In genomic region chr19:10368101-10368803, GRCh38 we compare ENCODE assay signal across 19 cellular contexts. TPM values are rescaled to one million over a fixed set of nuclear protein-coding genes. Genes with fewer than 3 reads are reported as not detected.
A peak's percentile ranks its signal among the peaks of the same experiment; 100 is the strongest.
DNase-seq lines count a peak whose midpoint lies in the region; ATAC-seq, FAIRE-seq and TF ChIP-seq lines count a peak whose summit lies in the region.
"Had no signal": no experiment of that assay in that cellular context is flagged by ENCODE, and none has a peak within 500 bp of the region (broad histone marks: within the 10 kb centered on the region; RNA-seq: fewer than 3 reads in every experiment).

No MANE protein-coding gene starts in this region.

- H3K4ac ChIP-seq in H1 (replicated peaks; ENCODE audit: insufficient read length, low read depth, low read length), result no peak overlapping the region

- H3K4me3 ChIP-seq in NB4 (ENCODE audit: low read depth, low read length) (no peak overlapping the region), H1 (ENCODE audit: extremely low read depth in 1 of 4, insufficient read depth in 2 of 4, low read depth in 3 of 4, low read length in 4 of 4) (no peak overlapping the region), dorsolateral prefrontal cortex (no peak overlapping the region)
- H3K4me3 ChIP-seq: body of pancreas, gastrocnemius medialis, prostate gland, testis had no signal

- no peak overlapping the region for H3K18ac ChIP-seq in H1 (ENCODE audit: extremely low read depth, low read length)

- no peak overlapping the region for H4K91ac ChIP-seq in H1 (replicated peaks; ENCODE audit: insufficient read length, low read length)

- H4K5ac ChIP-seq in H1 (ENCODE audit: insufficient read length, low read depth, low read length), result no peak overlapping the region

- H3K79me2 ChIP-seq in H1 (ENCODE audit: control insufficient read depth in 1 of 2, insufficient read depth in 2 of 2, low read length in 2 of 2), result no peaks in the 10 kb centered on the region

- no peaks in the 10 kb centered on the region for H3K4me1 Mint-ChIP-seq in activated T-cell treated with anti-CD3 and anti-CD28 coated beads, Interleukin-2, amount 50 U/mL, for 4 hours (ENCODE audit: low read depth)
- H3K4me1 Mint-ChIP-seq: activated CD4-positive, alpha-beta T cell treated with anti-CD3 and anti-CD28 coated beads, Interleukin-2, amount 10 ng/mL, durations not matched to agents 7 days and 5 days had no signal

- TF ChIP-seq CTCF in NB4 (IDR thresholded peaks at IDR 0.05; ENCODE audit: low read depth, low read length) (no peak), H1 (IDR thresholded peaks at IDR 0.05; ENCODE audit: control extremely low read depth in 1 of 3, insufficient read depth in 1 of 3, low read depth in 1 of 3, low read length in 3 of 3) (no peak), dorsolateral prefrontal cortex (IDR thresholded peaks at IDR 0.05 in 54 of 56, conservative IDR thresholded peaks at IDR 0.05 in 2 of 56; ENCODE audit: low read depth in 1 of 56, partially characterized antibody in 56 of 56) (no peak)

- 92% methylated on average over 15 of the region's 15 CpGs; no CpG with 5 or more reads in 1 of the 2 experiments for WGBS in H1 (ENCODE audit: extremely low coverage in 1 of 2, insufficient coverage in 1 of 2, insufficient read length in 1 of 2, insufficient replicate concordance in 2 of 2, low coverage in 1 of 2, low lambda C conversion rate in 2 of 2, missing lambda C conversion rate in 1 of 2), 2 experiments

- H3K27ac ChIP-seq in H1 (ENCODE audit: low read depth, low read length), result no peak overlapping the region
- no peak overlapping the region for H3K27ac ChIP-seq in dorsolateral prefrontal cortex
- H3K27ac ChIP-seq: body of pancreas, gastrocnemius medialis, prostate gland, testis had no signal

- DNase-seq in A172 (ENCODE audit: low spot score), result peak; percentile 21
- peak; percentile 22 for DNase-seq in EH (ENCODE audit: low read depth)
- DNase-seq in NB4 (ENCODE audit: low read depth), result peak; percentile 82
- peak in 1 of 2 experiments; percentile 45 for DNase-seq in H1 (ENCODE audit: low read depth in 1 of 2, low spot score in 2 of 2)
- DNase-seq in NCI-H1436 treated with DMSO at 0.1 percent for 48 hours (lab: John Stamatoyannopoulos, UW), result no peak
- no peak for DNase-seq in NCI-H1092 treated with DMSO at 0.1 percent for 48 hours (lab: John Stamatoyannopoulos, UW)
- DNase-seq in activated T-cell treated with anti-CD3 and anti-CD28 coated beads, Interleukin-2, amount 50 U/mL, for 4 hours, result no peak
- no peak for DNase-seq in dorsolateral prefrontal cortex
- DNase-seq: activated CD4-positive, alpha-beta T cell treated with anti-CD3 and anti-CD28 coated beads, Interleukin-2, amount 10 ng/mL, durations not matched to agents 7 days and 5 days; activated CD8-positive, alpha-beta memory T cell treated with anti-CD3 and anti-CD28 coated beads, Interleukin-2, amount 50 U/mL, for 48 hours; activated effector memory CD4-positive, alpha-beta T cell treated with Interleukin-2 at 50 U/mL for 16 hours; body of pancreas; effector CD8-positive, alpha-beta T cell; gastrocnemius medialis; NCI-H526; testis had no signal

- CTCF ChIA-PET in H1 (lab: Charles Lee; ENCODE audit: partially characterized antibody), result interaction anchor here (0.6 to 1.8 kb wide), 5 partner anchors 11 to 184 kb away, joined by 3 to 5 read pairs (median 4); no protein-coding TSS in a partner anchor

- TF ChIP-seq POLR2A in NB4 (IDR thresholded peaks at IDR 0.05; ENCODE audit: extremely low read depth, insufficient read length) (no peak), H1 (IDR thresholded peaks at IDR 0.05; ENCODE audit: control extremely low read depth in 1 of 2, low read depth in 2 of 2, low read length in 2 of 2) (no peak)

- peaks cover 17% of the 10 kb centered on the region for H3K36me3 Mint-ChIP-seq in activated T-cell treated with anti-CD3 and anti-CD28 coated beads, Interleukin-2, amount 50 U/mL, for 4 hours (ENCODE audit: insufficient read depth)

- no peak for ATAC-seq in activated T-cell treated with anti-CD3 and anti-CD28 coated beads, Interleukin-2, amount 50 U/mL, for 4 hours
- ATAC-seq: body of pancreas, esophagus mucosa, gastrocnemius medialis had no signal

- no peaks in the 10 kb centered on the region for H3K27me3 ChIP-seq in H1 (replicated peaks in 1 of 4; ENCODE audit: control insufficient read depth in 3 of 4, extremely low read depth in 1 of 4, insufficient read depth in 3 of 4, low read length in 3 of 4)
- H3K27me3 ChIP-seq in dorsolateral prefrontal cortex, result no peaks in the 10 kb centered on the region
- H3K27me3 ChIP-seq: body of pancreas, gastrocnemius medialis, testis had no signal

- TF ChIP-seq EP300 in H1 (IDR thresholded peaks at IDR 0.05; ENCODE audit: borderline replicate concordance in 1 of 2, low read depth in 2 of 2, low read length in 2 of 2), result no peak

- no peak overlapping the region for H2BK15ac ChIP-seq in H1 (ENCODE audit: low read length)

- H3K27me3 Mint-ChIP-seq in activated T-cell treated with anti-CD3 and anti-CD28 coated beads, Interleukin-2, amount 50 U/mL, for 4 hours (ENCODE audit: low read depth), result no peaks in the 10 kb centered on the region
- H3K27me3 Mint-ChIP-seq: activated CD4-positive, alpha-beta T cell treated with anti-CD3 and anti-CD28 coated beads, Interleukin-2, amount 10 ng/mL, durations not matched to agents 7 days and 5 days had no signal

- no peak for TF ChIP-seq RAD21 in H1 (IDR thresholded peaks at IDR 0.05 in 1 of 2, conservative IDR thresholded peaks at IDR 0.05 in 1 of 2; ENCODE audit: low read depth in 2 of 2, low read length in 2 of 2)

- H3K4me2 ChIP-seq in H1 (ENCODE audit: insufficient read depth in 1 of 2, low read depth in 2 of 2, low read length in 2 of 2), result no peak overlapping the region

- H2BK20ac ChIP-seq in H1 (ENCODE audit: low read length), result no peak overlapping the region

- H2BK120ac ChIP-seq in H1 (replicated peaks; ENCODE audit: low read depth, low read length), result no peak overlapping the region

- no peak overlapping the region for H3K23ac ChIP-seq in H1 (ENCODE audit: insufficient read length)

- H3K23me2 ChIP-seq in H1 (ENCODE audit: low read depth, low read length), result 0 out of 2 replicates have a peak, but pooled peaks cover 2% of the 10 kb centered on the region

- no peak overlapping the region for H2AK5ac ChIP-seq in H1 (ENCODE audit: low read depth, low read length)

- H3K9ac ChIP-seq in H1 (replicated peaks in 1 of 4; ENCODE audit: extremely low read depth in 1 of 4, low read depth in 3 of 4, low read length in 3 of 4), result no peak overlapping the region

- intact Hi-C loops in dorsolateral prefrontal cortex (cut with DNase I), result no loop called here

- peaks cover 0 to 16% (median 7%) of the 10 kb centered on the region in 4 experiments; a peak in 6 of 8 replicates for H3K36me3 ChIP-seq in H1 (ENCODE audit: control insufficient read depth in 2 of 4, insufficient read depth in 4 of 4, low read length in 3 of 4)

- H3K79me1 ChIP-seq in H1 (ENCODE audit: low read depth, low read length), result peaks cover 2% of the 10 kb centered on the region; the same call in 1 of the 2 replicates

- FAIRE-seq in H1 (lab: Jason Lieb, UNC), result no peak
- FAIRE-seq: keratinocyte had no signal

- H3K9me3 ChIP-seq in H1 (ENCODE audit: insufficient read depth in 2 of 2, low read depth in 1 of 2, low read length in 1 of 2), result no peaks in the 10 kb centered on the region
- H3K9me3 ChIP-seq: body of pancreas, gastrocnemius medialis, prostate gland, testis had no signal

- no peak overlapping the region for H2BK12ac ChIP-seq in H1 (ENCODE audit: low read depth, low read length)

- H4K8ac ChIP-seq in H1 (ENCODE audit: extremely low read depth, insufficient read depth, low read length), result no peak overlapping the region

- POLR2A ChIA-PET in H1 (lab: Charles Lee; ENCODE audit: partially characterized antibody), result interaction anchor here (0.9 to 2.5 kb wide), 3 partner anchors 10 to 51 kb away, joined by 3 to 7 read pairs (median 4); partner anchors contain the start of gene TYK2

- no peak overlapping the region for H3K56ac ChIP-seq in H1 (replicated peaks; ENCODE audit: insufficient read length, low read depth, low read length)

- H3K4me1 ChIP-seq in H1 (replicated peaks in 1 of 4; ENCODE audit: control insufficient read depth in 3 of 4, insufficient read depth in 4 of 4, low read length in 3 of 4), result no peaks in the 10 kb centered on the region
- H3K4me1 ChIP-seq: body of pancreas, gastrocnemius medialis, prostate gland, testis had no signal

- no peaks in the 10 kb centered on the region for H3K9me3 Mint-ChIP-seq in activated T-cell treated with anti-CD3 and anti-CD28 coated beads, Interleukin-2, amount 50 U/mL, for 4 hours
- H3K9me3 Mint-ChIP-seq: activated CD4-positive, alpha-beta T cell treated with anti-CD3 and anti-CD28 coated beads, Interleukin-2, amount 10 ng/mL, durations not matched to agents 7 days and 5 days had no signal

- H2BK5ac ChIP-seq in H1 (ENCODE audit: low read depth, low read length), result no peak overlapping the region

- no peak overlapping the region for H2AFZ ChIP-seq in H1 (ENCODE audit: low read length)

- peaks cover 3 to 5% of the 10 kb centered on the region in 2 experiments for H4K20me1 ChIP-seq in H1 (replicated peaks in 1 of 2; ENCODE audit: control insufficient read depth in 1 of 2, insufficient read depth in 2 of 2, low read length in 2 of 2)

- H3K4me3 Mint-ChIP-seq in activated T-cell treated with anti-CD3 and anti-CD28 coated beads, Interleukin-2, amount 50 U/mL, for 4 hours, result no peak overlapping the region
- H3K4me3 Mint-ChIP-seq: activated CD4-positive, alpha-beta T cell treated with anti-CD3 and anti-CD28 coated beads, Interleukin-2, amount 10 ng/mL, durations not matched to agents 7 days and 5 days had no signal

- H3K14ac ChIP-seq in H1 (ENCODE audit: insufficient read length), result no peak overlapping the region

RNA-seq across cellular contexts. Expression of gene TYK2, which starts 12.1 kb away (rescaled TPM):
- total RNA-seq in A172 (2014; rRNA removed; shearing (Covaris generic)), result 59.7 and 112 TPM in 2 replicates
- total RNA-seq in H1 (2021; fragmentation: NEBNext Ultra II Directional; extraction: Animal tissue kit (Norgen Biotek cat#: 25700)), result 40.8 and 42.7 TPM in 2 replicates
- 32.1 and 47.6 TPM in 2 replicates for polyA plus RNA-seq in H1 (2011; rRNA removed)
- 37.8 TPM for polyA plus RNA-seq in H1 (2011; cell fraction: cytosol; rRNA removed)
- polyA plus RNA-seq in H1 (2011; cell fraction: nucleus; rRNA removed), result 184 TPM
- polyA plus RNA-seq in H1 (2012, experiment 1 of 2), result 44.3 to 65.1 TPM (median 54.1 TPM) in 4 replicates
- polyA plus RNA-seq in H1 (2012, experiment 2 of 2), result 41.2 TPM
- polyA plus RNA-seq in H1 (2013, experiment 1 of 2), result 39.9 TPM
- polyA plus RNA-seq in H1 (2013, experiment 2 of 2), result 36.9 TPM
- 22.6 and 28.0 TPM in 2 replicates for polyA minus RNA-seq in H1 (2011; rRNA and poly(A)+ RNA removed)
- 20.1 TPM for polyA minus RNA-seq in H1 (2011; cell fraction: cytosol; rRNA and poly(A)+ RNA removed)
- 32.9 TPM for polyA minus RNA-seq in H1 (2011; cell fraction: nucleus; rRNA and poly(A)+ RNA removed)
- total RNA-seq in activated T-cell treated with anti-CD3 and anti-CD28 coated beads, Interleukin-2, amount 50 U/mL, for 4 hours, result 100 to 1,000 TPM; 196 to 226 (median 206) TPM
- total RNA-seq in dorsolateral prefrontal cortex, result 100 to 1,000 TPM in 94 of 120 experiments, 10 to 100 TPM in 26; 69.3 to 186 (median 118) TPM

RNA-seq across cellular contexts. Expression of gene ICAM3, which starts 28.8 kb away (rescaled TPM):
- 3.6 and 8.9 TPM in 2 replicates for total RNA-seq in A172 (2014; rRNA removed; shearing (Covaris generic))
- total RNA-seq in H1 (2021; fragmentation: NEBNext Ultra II Directional; extraction: Animal tissue kit (Norgen Biotek cat#: 25700)), result 16.5 TPM in 2 replicates
- 15.4 and 18.9 TPM in 2 replicates for polyA plus RNA-seq in H1 (2011; rRNA removed)
- 16.2 TPM for polyA plus RNA-seq in H1 (2011; cell fraction: cytosol; rRNA removed)
- 23.9 TPM for polyA plus RNA-seq in H1 (2011; cell fraction: nucleus; rRNA removed)
- 14.6 to 21.6 TPM (median 18.4 TPM) in 4 replicates for polyA plus RNA-seq in H1 (2012, experiment 1 of 2)
- polyA plus RNA-seq in H1 (2012, experiment 2 of 2), result 13.2 TPM
- polyA plus RNA-seq in H1 (2013, experiment 1 of 2), result 23.1 TPM
- polyA plus RNA-seq in H1 (2013, experiment 2 of 2), result 22.4 TPM
- polyA minus RNA-seq in H1 (2011; rRNA and poly(A)+ RNA removed), result 10.1 and 11.3 TPM in 2 replicates
- polyA minus RNA-seq in H1 (2011; cell fraction: cytosol; rRNA and poly(A)+ RNA removed), result 11.5 TPM
- 5.6 TPM for polyA minus RNA-seq in H1 (2011; cell fraction: nucleus; rRNA and poly(A)+ RNA removed)
- total RNA-seq in activated T-cell treated with anti-CD3 and anti-CD28 coated beads, Interleukin-2, amount 50 U/mL, for 4 hours, result 10 to 100 TPM; 60.2 to 62.3 (median 62.2) TPM
- total RNA-seq in dorsolateral prefrontal cortex, result 10 to 100 TPM in 1 of 120 experiments, 1 to 10 TPM in 117, under 1 TPM in 2; 0.87 to 10.2 (median 3.6) TPM

RNA-seq across cellular contexts. Expression of gene RAVER1, which starts 34.9 kb away (rescaled TPM):
- total RNA-seq in A172 (2014; rRNA removed; shearing (Covaris generic)), result 26.8 and 34.9 TPM in 2 replicates
- total RNA-seq in H1 (2021; fragmentation: NEBNext Ultra II Directional; extraction: Animal tissue kit (Norgen Biotek cat#: 25700)), result 70.5 and 72.4 TPM in 2 replicates
- polyA plus RNA-seq in H1 (2011; rRNA removed), result 5.7 and 17.1 TPM in 2 replicates
- polyA plus RNA-seq in H1 (2011; cell fraction: cytosol; rRNA removed), result 7.7 TPM
- polyA plus RNA-seq in H1 (2011; cell fraction: nucleus; rRNA removed), result 21.8 TPM
- 20.0 to 44.4 TPM (median 40.7 TPM) in 4 replicates for polyA plus RNA-seq in H1 (2012, experiment 1 of 2)
- polyA plus RNA-seq in H1 (2012, experiment 2 of 2), result 37.2 TPM
- polyA plus RNA-seq in H1 (2013, experiment 1 of 2), result 44.6 TPM
- polyA plus RNA-seq in H1 (2013, experiment 2 of 2), result 43.1 TPM
- 11.8 and 15.6 TPM in 2 replicates for polyA minus RNA-seq in H1 (2011; rRNA and poly(A)+ RNA removed)
- polyA minus RNA-seq in H1 (2011; cell fraction: cytosol; rRNA and poly(A)+ RNA removed), result 32.7 TPM
- 20.5 TPM for polyA minus RNA-seq in H1 (2011; cell fraction: nucleus; rRNA and poly(A)+ RNA removed)
- total RNA-seq in activated T-cell treated with anti-CD3 and anti-CD28 coated beads, Interleukin-2, amount 50 U/mL, for 4 hours, result 100 to 1,000 TPM; 135 to 143 (median 135) TPM
- 10 to 100 TPM; 14.3 to 30.3 (median 19.9) TPM for total RNA-seq in dorsolateral prefrontal cortex

RNA-seq across cellular contexts. Expression of gene CDC37, which starts 35.1 kb away (rescaled TPM):
- 260 and 268 TPM in 2 replicates for total RNA-seq in A172 (2014; rRNA removed; shearing (Covaris generic))
- total RNA-seq in H1 (2021; fragmentation: NEBNext Ultra II Directional; extraction: Animal tissue kit (Norgen Biotek cat#: 25700)), result 162 and 164 TPM in 2 replicates
- polyA plus RNA-seq in H1 (2011; rRNA removed), result 181 and 285 TPM in 2 replicates
- polyA plus RNA-seq in H1 (2011; cell fraction: cytosol; rRNA removed), result 404 TPM
- 587 TPM for polyA plus RNA-seq in H1 (2011; cell fraction: nucleus; rRNA removed)
- 155 to 277 TPM (median 276 TPM) in 4 replicates for polyA plus RNA-seq in H1 (2012, experiment 1 of 2)
- polyA plus RNA-seq in H1 (2012, experiment 2 of 2), result 150 TPM
- 155 TPM for polyA plus RNA-seq in H1 (2013, experiment 1 of 2)
- 145 TPM for polyA plus RNA-seq in H1 (2013, experiment 2 of 2)
- 66.0 and 91.9 TPM in 2 replicates for polyA minus RNA-seq in H1 (2011; rRNA and poly(A)+ RNA removed)
- polyA minus RNA-seq in H1 (2011; cell fraction: cytosol; rRNA and poly(A)+ RNA removed), result 104 TPM
- 73.2 TPM for polyA minus RNA-seq in H1 (2011; cell fraction: nucleus; rRNA and poly(A)+ RNA removed)
- total RNA-seq in activated T-cell treated with anti-CD3 and anti-CD28 coated beads, Interleukin-2, amount 50 U/mL, for 4 hours, result 100 to 1,000 TPM; 298 to 311 (median 303) TPM
- 100 to 1,000 TPM in 117 of 120 experiments, 10 to 100 TPM in 3; 92.2 to 206 (median 145) TPM for total RNA-seq in dorsolateral prefrontal cortex

RNA-seq across cellular contexts. Expression of gene PDE4A, which starts 52.1 kb away (rescaled TPM):
- total RNA-seq in A172 (2014; rRNA removed; shearing (Covaris generic)), result 0.41 and 1.3 TPM in 2 replicates
- 4.4 and 5.0 TPM in 2 replicates for total RNA-seq in H1 (2021; fragmentation: NEBNext Ultra II Directional; extraction: Animal tissue kit (Norgen Biotek cat#: 25700))
- 2.0 and 3.4 TPM in 2 replicates for polyA plus RNA-seq in H1 (2011; rRNA removed)
- 1.8 TPM for polyA plus RNA-seq in H1 (2011; cell fraction: cytosol; rRNA removed)
- 2.5 TPM for polyA plus RNA-seq in H1 (2011; cell fraction: nucleus; rRNA removed)
- polyA plus RNA-seq in H1 (2012, experiment 1 of 2), result 2.6 to 4.2 TPM (median 3.9 TPM) in 4 replicates
- 3.2 TPM for polyA plus RNA-seq in H1 (2012, experiment 2 of 2)
- 3.3 TPM for polyA plus RNA-seq in H1 (2013, experiment 1 of 2)
- polyA plus RNA-seq in H1 (2013, experiment 2 of 2), result 3.4 TPM
- polyA minus RNA-seq in H1 (2011; rRNA and poly(A)+ RNA removed), result 2.8 and 3.4 TPM in 2 replicates
- 4.5 TPM for polyA minus RNA-seq in H1 (2011; cell fraction: cytosol; rRNA and poly(A)+ RNA removed)
- polyA minus RNA-seq in H1 (2011; cell fraction: nucleus; rRNA and poly(A)+ RNA removed), result 2.3 TPM
- 1 to 10 TPM; 4.0 to 4.8 (median 4.2) TPM for total RNA-seq in activated T-cell treated with anti-CD3 and anti-CD28 coated beads, Interleukin-2, amount 50 U/mL, for 4 hours
- total RNA-seq in dorsolateral prefrontal cortex, result 10 to 100 TPM; 23.3 to 88.7 (median 59.0) TPM

Comparison
In these comparisons a context has a peak if more than half of its experiments do, and no peak if none do; other contexts are left out.
1. DNase-seq: peak in A172 (single experiment), EH (single experiment) and NB4 (single experiment); none in NCI-H1436 treated with DMSO at 0.1 percent for 48 hours (single experiment), NCI-H1092 treated with DMSO at 0.1 percent for 48 hours (single experiment), activated T-cell treated with anti-CD3 and anti-CD28 coated beads, Interleukin-2, amount 50 U/mL, for 4 hours (single experiment) and dorsolateral prefrontal cortex (0 of 10).